ENCODE assay signal across 14 cellular contexts in genomic region chr4:177573487-177573886, GRCh38.
DNase-seq lines count a peak whose midpoint lies in the region; ATAC-seq and TF ChIP-seq lines count a peak whose summit lies in the region.
"Had no signal": no experiment of that assay in that cellular context is flagged by ENCODE, and none has a peak within 500 bp of the region (broad histone marks: within the 10 kb centered on the region; RNA-seq: fewer than 3 reads in every experiment).

No MANE protein-coding gene starts in this region.

- H3K4me3 Mint-ChIP-seq in T-cell = no peak overlapping the region
- H3K4me3 Mint-ChIP-seq: activated naive CD8-positive, alpha-beta T cell; T-helper 17 cell had no signal

- no peaks in the 10 kb centered on the region for H3K36me3 Mint-ChIP-seq in T-cell
- H3K36me3 Mint-ChIP-seq: activated naive CD8-positive, alpha-beta T cell had no signal

- no peaks in the 10 kb centered on the region for H3K4me1 ChIP-seq in OCI-LY7 (ENCODE audit: insufficient read depth, low read length, poor library complexity, severe bottlenecking)
- H3K4me1 ChIP-seq: BLaER1, testis had no signal

- H3K4me1 Mint-ChIP-seq in T-cell = no peaks in the 10 kb centered on the region
- H3K4me1 Mint-ChIP-seq: T-helper 17 cell had no signal

- H3K27ac ChIP-seq in OCI-LY7 (ENCODE audit: low read depth, low read length, poor library complexity, severe bottlenecking) = no peak overlapping the region
- H3K27ac ChIP-seq: BLaER1, testis had no signal

- no peaks in the 10 kb centered on the region for H3K36me3 ChIP-seq in OCI-LY7 (ENCODE audit: insufficient read depth, low read length)
- H3K36me3 ChIP-seq: BLaER1 had no signal

- no peak for ATAC-seq in T-cell (replicated peaks in 1 of 4)
- ATAC-seq: T-helper 17 cell had no signal

- DNase-seq in AG04449 (ENCODE audit: low read depth, low spot score) (peak; percentile 69), HT-29 (ENCODE audit: low spot score) (peak; percentile 18), SW480 (ENCODE audit: low spot score) (peak; percentile 21), fibroblast of the conjunctiva (ENCODE audit: low read depth) (peak; percentile 74), CD1c-positive myeloid dendritic cell (ENCODE audit: extremely low spot score) (no peak), OCI-LY7 (ENCODE audit: low spot score) (no peak), T-cell (no peak)
- no peak for DNase-seq in activated CD4-positive, CD25-positive, alpha-beta regulatory T cell treated with anti-CD3 and anti-CD28 coated beads, Interleukin-2, amount 50 U/mL, for 72 hours
- DNase-seq: NCI-H1105, retina, T-helper 17 cell, testis had no signal

- H3K27ac Mint-ChIP-seq in T-cell = no peak overlapping the region
- H3K27ac Mint-ChIP-seq: activated naive CD8-positive, alpha-beta T cell; T-helper 17 cell had no signal

- H3K9me3 Mint-ChIP-seq in T-cell = no peaks in the 10 kb centered on the region

- H3K27me3 Mint-ChIP-seq in T-cell = no peaks in the 10 kb centered on the region

- CTCF ChIA-PET in AG04449 (lab: Yijun Ruan, JAX) = interaction anchor here (1.0 kb wide), 1 partner anchor 227 kb away, joined by 3 read pairs; no protein-coding TSS in a partner anchor
- CTCF ChIA-PET in OCI-LY7 (lab: Charles Lee; ENCODE audit: unreplicated experiment) = no interaction called here
- CTCF ChIA-PET in T-cell (lab: Charles Lee) = no interaction called here

- no peak overlapping the region for H3K4me3 ChIP-seq in AG04449 (ENCODE audit: low read depth, low read length)
- H3K4me3 ChIP-seq in OCI-LY7 (ENCODE audit: low read depth, low read length, poor library complexity, severe bottlenecking) = no peak overlapping the region
- H3K4me3 ChIP-seq: BLaER1, testis had no signal

- intact Hi-C loops in OCI-LY7 (cut with micrococcal nuclease; ENCODE audit: unreplicated experiment) = no loop called here

- TF ChIP-seq CTCF in AG04449 (IDR thresholded peaks at IDR 0.05; ENCODE audit: insufficient read depth, low read length, missing control alignments) (no peak), OCI-LY7 (conservative IDR thresholded peaks at IDR 0.05; ENCODE audit: low read length) (no peak)

- no peaks in the 10 kb centered on the region for H3K9me2 ChIP-seq in OCI-LY7 (ENCODE audit: insufficient read depth, low read length)

- no peak overlapping the region for H2AFZ ChIP-seq in OCI-LY7 (ENCODE audit: low read length)

- no peaks in the 10 kb centered on the region for H3K79me2 ChIP-seq in OCI-LY7 (ENCODE audit: insufficient read depth, low read depth, low read length)

- BruUV-seq in OCI-LY7 (replicated peaks; lab: Mats Ljungman, UMichigan) = no TSS peak

- POLR2A ChIA-PET in AG04449 (lab: Yijun Ruan, JAX) = no interaction called here
- POLR2A ChIA-PET in OCI-LY7 (lab: Charles Lee) = no interaction called here
- POLR2A ChIA-PET in T-cell (lab: Charles Lee) = no interaction called here

- H3K9me3 ChIP-seq in OCI-LY7 (ENCODE audit: low read length) = no peaks in the 10 kb centered on the region
- H3K9me3 ChIP-seq: BLaER1, testis had no signal

- no peak overlapping the region for H3K4me2 ChIP-seq in OCI-LY7 (ENCODE audit: low read length)
- H3K4me2 ChIP-seq: BLaER1 had no signal

- no peaks in the 10 kb centered on the region for H4K20me1 ChIP-seq in OCI-LY7 (ENCODE audit: insufficient read depth, low read length)
- H4K20me1 ChIP-seq: BLaER1 had no signal

Comparison
In these comparisons a context has a peak if more than half of its experiments do, and no peak if none do; other contexts are left out.
1. DNase-seq: peak in AG04449 (single experiment), HT-29 (single experiment), SW480 (single experiment) and fibroblast of the conjunctiva (single experiment); none in activated CD4-positive, CD25-positive, alpha-beta regulatory T cell treated with anti-CD3 and anti-CD28 coated beads, Interleukin-2, amount 50 U/mL, for 72 hours (single experiment), CD1c-positive myeloid dendritic cell (single experiment), OCI-LY7 (single experiment) and T-cell (0 of 34).